ENCODE assay signal across 2 cellular contexts in genomic region chr20:8997720-8998119, GRCh38.
TF ChIP-seq lines count a peak whose summit lies in the region.

No MANE protein-coding gene starts in this region.

TF ChIP-seq in GM23338, 12 proteins besides CTCF, POLR2A, EP300 and RAD21 (continued from another document):
- TF ChIP-seq NANOG (IDR thresholded peaks at IDR 0.05; ENCODE audit: borderline replicate concordance) (no peak), JUNB (IDR thresholded peaks at IDR 0.05; ENCODE audit: unreplicated experiment) (no peak), ZNF462 (CRISPR knock-in tag; IDR thresholded peaks at IDR 0.05) (no peak), EZH2 (IDR thresholded peaks at IDR 0.05; ENCODE audit: low read depth, unreplicated experiment) (no peak), ZNF331 (CRISPR knock-in tag; IDR thresholded peaks at IDR 0.05; ENCODE audit: low read depth) (no peak), STAT1 (IDR thresholded peaks at IDR 0.05; ENCODE audit: unreplicated experiment) (no peak), ETS1 (IDR thresholded peaks at IDR 0.05) (no peak), POLR2AphosphoS5 (IDR thresholded peaks at IDR 0.05; ENCODE audit: low read depth) (no peak)

TF ChIP-seq in neural cell, 6 proteins besides CTCF, POLR2A, EP300 and RAD21 (continued from another document):
- TF ChIP-seq, protein P1, sequence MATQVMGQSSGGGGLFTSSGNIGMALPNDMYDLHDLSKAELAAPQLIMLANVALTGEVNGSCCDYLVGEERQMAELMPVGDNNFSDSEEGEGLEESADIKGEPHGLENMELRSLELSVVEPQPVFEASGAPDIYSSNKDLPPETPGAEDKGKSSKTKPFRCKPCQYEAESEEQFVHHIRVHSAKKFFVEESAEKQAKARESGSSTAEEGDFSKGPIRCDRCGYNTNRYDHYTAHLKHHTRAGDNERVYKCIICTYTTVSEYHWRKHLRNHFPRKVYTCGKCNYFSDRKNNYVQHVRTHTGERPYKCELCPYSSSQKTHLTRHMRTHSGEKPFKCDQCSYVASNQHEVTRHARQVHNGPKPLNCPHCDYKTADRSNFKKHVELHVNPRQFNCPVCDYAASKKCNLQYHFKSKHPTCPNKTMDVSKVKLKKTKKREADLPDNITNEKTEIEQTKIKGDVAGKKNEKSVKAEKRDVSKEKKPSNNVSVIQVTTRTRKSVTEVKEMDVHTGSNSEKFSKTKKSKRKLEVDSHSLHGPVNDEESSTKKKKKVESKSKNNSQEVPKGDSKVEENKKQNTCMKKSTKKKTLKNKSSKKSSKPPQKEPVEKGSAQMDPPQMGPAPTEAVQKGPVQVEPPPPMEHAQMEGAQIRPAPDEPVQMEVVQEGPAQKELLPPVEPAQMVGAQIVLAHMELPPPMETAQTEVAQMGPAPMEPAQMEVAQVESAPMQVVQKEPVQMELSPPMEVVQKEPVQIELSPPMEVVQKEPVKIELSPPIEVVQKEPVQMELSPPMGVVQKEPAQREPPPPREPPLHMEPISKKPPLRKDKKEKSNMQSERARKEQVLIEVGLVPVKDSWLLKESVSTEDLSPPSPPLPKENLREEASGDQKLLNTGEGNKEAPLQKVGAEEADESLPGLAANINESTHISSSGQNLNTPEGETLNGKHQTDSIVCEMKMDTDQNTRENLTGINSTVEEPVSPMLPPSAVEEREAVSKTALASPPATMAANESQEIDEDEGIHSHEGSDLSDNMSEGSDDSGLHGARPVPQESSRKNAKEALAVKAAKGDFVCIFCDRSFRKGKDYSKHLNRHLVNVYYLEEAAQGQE (IDR thresholded peaks at IDR 0.05; ENCODE audit: borderline replicate concordance), result no peak
- TF ChIP-seq MXI1 (conservative IDR thresholded peaks at IDR 0.05; ENCODE audit: poor library complexity, severe bottlenecking), result no peak
TF ChIP-seq in neural cell: peak in this region for 0.
